8 cellular contexts compared by ENCODE assay signal in the genomic region with DNA sequence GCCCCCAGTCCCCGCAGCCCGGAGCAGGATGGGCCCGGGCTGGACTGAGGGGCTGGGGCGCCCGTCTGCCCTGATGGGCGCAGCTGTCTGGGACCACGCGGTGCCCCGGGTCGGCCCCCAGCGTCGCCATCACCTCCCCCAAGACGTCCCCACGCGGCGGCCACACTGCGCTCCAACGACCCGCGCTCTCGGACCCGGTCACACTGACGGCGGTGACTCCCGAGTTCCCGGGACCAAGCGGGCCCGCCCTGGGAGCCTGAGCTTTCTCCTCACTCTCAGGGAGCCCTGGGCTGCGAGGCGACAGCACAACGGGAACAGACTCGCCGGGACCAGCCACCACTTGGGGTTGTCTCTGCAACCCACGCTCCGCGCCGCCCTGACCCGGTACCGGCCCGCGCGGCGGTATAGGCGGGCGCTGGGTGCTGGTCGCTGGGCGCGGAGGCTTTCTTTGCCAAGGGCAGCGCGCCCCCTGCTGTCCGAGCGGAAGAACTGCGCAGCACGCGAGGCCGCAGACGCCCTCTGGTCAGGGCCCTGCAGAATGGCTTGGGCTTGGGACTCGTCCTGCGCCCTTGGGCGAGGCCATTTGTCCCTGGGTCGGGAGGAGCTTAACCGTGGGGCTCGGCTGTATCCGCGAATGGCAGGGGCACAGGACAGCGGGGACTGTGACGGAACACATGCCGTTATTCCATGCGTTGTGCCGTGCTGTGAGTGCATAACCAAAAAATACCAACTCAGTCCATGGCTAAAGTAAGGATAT. TPM values are rescaled to one million over a fixed set of nuclear protein-coding genes. Genes with fewer than 3 reads are reported as not detected.
DNase-seq lines count a peak whose midpoint lies in the region; ATAC-seq and TF ChIP-seq lines count a peak whose summit lies in the region.

No MANE protein-coding gene starts in this region.

- no peaks in the 10 kb centered on the region for H3K27me3 ChIP-seq in Caco-2 (replicated peaks; ENCODE audit: control insufficient read depth, insufficient read depth, low read length)
- H3K27me3 ChIP-seq in HUES64 (ENCODE audit: insufficient read depth, low read length) = peaks cover 20% of the 10 kb centered on the region

- DNase-seq in Caco-2 (peak; percentile 83 to 90), RWPE1 (ENCODE audit: low spot score) (peak; percentile 63), fibroblast of the conjunctiva (ENCODE audit: low read depth) (peak; percentile 66)
- peak; percentile 59 for DNase-seq in activated effector memory CD4-positive, alpha-beta T cell treated with Interleukin-2 at 50 U/mL for 16 hours
- peak; percentile 16 to 78 (median 59) for DNase-seq in stimulated activated naive CD4-positive, alpha-beta T cell (lab: John Stamatoyannopoulos, UW)

- H3K36me3 Mint-ChIP-seq in Caco-2 (ENCODE audit: insufficient read depth, unreplicated experiment) (no peaks in the 10 kb centered on the region), nephron (ENCODE audit: low read depth) (no peaks in the 10 kb centered on the region)

- CTCF ChIA-PET in Caco-2 (lab: Charles Lee) (interaction anchor here (0.6 to 2.0 kb wide), 18 partner anchors 9 to 384 kb away, joined by 3 to 18 read pairs (median 4); no protein-coding TSS in a partner anchor), RWPE1 (lab: Yijun Ruan, JAX) (interaction anchor here (0.5 to 2.6 kb wide), 26 partner anchors 10 to 1336 kb away, joined by 3 to 30 read pairs (median 4); no protein-coding TSS in a partner anchor)

- H3K9me3 Mint-ChIP-seq in Caco-2 (ENCODE audit: unreplicated experiment) (no peaks in the 10 kb centered on the region), nephron (no peaks in the 10 kb centered on the region)

- intact Hi-C loops in Caco-2 (cut with micrococcal nuclease; ENCODE audit: unreplicated experiment) = loop anchor here (1.0 to 2.0 kb wide), 3 partner anchors 44 to 384 kb away; no protein-coding TSS in a partner anchor

- no peaks in the 10 kb centered on the region for H3K36me3 ChIP-seq in Caco-2 (ENCODE audit: control insufficient read depth, insufficient read depth, low read length)
- no peaks in the 10 kb centered on the region for H3K36me3 ChIP-seq in HUES64 (ENCODE audit: insufficient read depth, low read length)

- peak; percentile 86 for ATAC-seq in GM21367 (IDR thresholded peaks at IDR 0.05; ENCODE audit: unreplicated experiment)

- H3K4me1 Mint-ChIP-seq in Caco-2 (ENCODE audit: low read depth, unreplicated experiment) (no peaks in the 10 kb centered on the region), nephron (no peaks in the 10 kb centered on the region)

- H3K27ac ChIP-seq in HUES64 (ENCODE audit: low read depth, low read length) (no peak overlapping the region), RWPE1 (peak overlapping the region; percentile 54)

- peaks cover 2% of the 10 kb centered on the region for H3K27me3 Mint-ChIP-seq in Caco-2 (ENCODE audit: insufficient read depth, unreplicated experiment)
- peaks cover 26% of the 10 kb centered on the region for H3K27me3 Mint-ChIP-seq in nephron (ENCODE audit: low read depth)

- H3K4me3 ChIP-seq in Caco-2 (ENCODE audit: low read depth, low read length) (peak overlapping the region; percentile 52), HUES64 (ENCODE audit: low read length) (peak overlapping the region; percentile 63)

- peak overlapping the region; percentile 35; the same call in 1 of the 2 replicates for H3K9ac ChIP-seq in HUES64 (ENCODE audit: low read depth, low read length)

- TF ChIP-seq CTCF in Caco-2 (IDR thresholded peaks at IDR 0.05; ENCODE audit: insufficient read depth in 1 of 2, low read depth in 1 of 2, low read length in 1 of 2, severe bottlenecking in 1 of 2, unreplicated experiment in 1 of 2) (peak; percentile 96 to 97), RWPE1 (conservative IDR thresholded peaks at IDR 0.05; ENCODE audit: low read depth) (peak; percentile 95), nephron (IDR thresholded peaks at IDR 0.05; ENCODE audit: unreplicated experiment in 3 of 3) (peak; percentile 98 to 99 (median 98))

- H3K4me1 ChIP-seq in Caco-2 (peaks cover 3% of the 10 kb centered on the region; the same call in 1 of the 2 replicates), HUES64 (ENCODE audit: insufficient read depth, low read length) (no peaks in the 10 kb centered on the region)

- H3K9me3 ChIP-seq in Caco-2 = no peaks in the 10 kb centered on the region
- H3K9me3 ChIP-seq in HUES64 (ENCODE audit: insufficient read depth, low read depth, low read length) = no peaks in the 10 kb centered on the region

- H3K4me3 Mint-ChIP-seq in Caco-2 (ENCODE audit: unreplicated experiment) (peak overlapping the region; percentile 80), nephron (peak overlapping the region; percentile 81 to 82 (median 81))

- WGBS in HUES64 = 1% methylated on average over 70 of the region's 70 CpGs

- BruUV-seq in Caco-2 (replicated peaks; lab: Mats Ljungman, UMichigan) = no TSS peak

- H3K27ac Mint-ChIP-seq in Caco-2 (ENCODE audit: unreplicated experiment) (no peak overlapping the region), nephron (no peak overlapping the region)

- POLR2A ChIA-PET in Caco-2 (lab: Charles Lee) (no interaction called here), RWPE1 (lab: Yijun Ruan, JAX; ENCODE audit: low non-redundant PET) (no interaction called here)

RNA-seq across cellular contexts. Expression of gene ANKRD62, which starts 54.8 kb away (rescaled TPM):
- not detected in 2 replicates for total RNA-seq in Caco-2 (2022)
- polyA plus RNA-seq in HUES64 (2013, experiment 1 of 2) = not detected
- not detected for polyA plus RNA-seq in HUES64 (2013, experiment 2 of 2)

RNA-seq across cellular contexts. Expression of gene IMPA2, which starts 57.5 kb away (rescaled TPM):
- 66.1 and 79.9 TPM in 2 replicates for total RNA-seq in Caco-2 (2022)
- 73.2 TPM for polyA plus RNA-seq in HUES64 (2013, experiment 1 of 2)
- polyA plus RNA-seq in HUES64 (2013, experiment 2 of 2) = 71.5 TPM
